ENCODE assay signal across 30 cellular contexts in genomic region chr6:132912273-132912672, GRCh38.
"Had no signal": no experiment of that assay in that cellular context is flagged by ENCODE, and none has a peak within 500 bp of the region (broad histone marks: within the 10 kb centered on the region; RNA-seq: fewer than 3 reads in every experiment).

No MANE protein-coding gene starts in this region.

- H3K36me3 ChIP-seq: esophagus muscularis mucosa, heart right ventricle, left lung, pancreas, right lobe of liver, suprapubic skin, transverse colon, upper lobe of right lung, uterus had no signal

- FAIRE-seq: colon, endothelial cell of umbilical vein, pancreas had no signal

- H3K9me3 ChIP-seq: esophagus muscularis mucosa, heart right ventricle, left lung, pancreas, right lobe of liver, suprapubic skin, transverse colon, upper lobe of right lung, uterus had no signal

- H3K4me1 ChIP-seq: heart right ventricle, left lung, pancreas, right lobe of liver, suprapubic skin, transverse colon, upper lobe of right lung, uterus had no signal

- ATAC-seq: heart right ventricle; left lung; naive thymus-derived CD8-positive, alpha-beta T cell; pancreas; right lobe of liver; stimulated activated naive CD8-positive, alpha-beta T cell treated with anti-CD3 and anti-CD28 coated beads, Interleukin-15, amount 100 ng/mL, for 72 hours; upper lobe of right lung had no signal

- DNase-seq: cerebellar nuclear complex; effector CD8-positive, alpha-beta T cell; foreskin melanocyte; glutamatergic neuron; heart right ventricle; hippocampal formation; immature natural killer cell; kidney; left lung; mesendoderm; naive thymus-derived CD8-positive, alpha-beta T cell; nephron progenitor cell; occipital lobe; pancreas; retina; right lobe of liver; stimulated activated CD4-positive, alpha-beta T cell treated with anti-CD3 and anti-CD28 coated beads, Interleukin-12 subunit alpha, Interleukin-12 subunit beta, amount 100 ng/mL, for 4 hours; stimulated activated CD4-positive, alpha-beta T cell treated with anti-CD3 and anti-CD28 coated beads, Interleukin-1b, Interleukin-23, amount 100 ng/mL, for 48 hours; stimulated activated CD4-positive, alpha-beta T cell treated with anti-CD3 and anti-CD28 coated beads, Interleukin-4, amount 100 ng/mL, for 1 hour; stimulated activated CD8-positive, alpha-beta memory T cell treated with anti-CD3 and anti-CD28 coated beads, Interleukin-4, amount 100 ng/mL, for 48 hours; stimulated activated naive CD4-positive, alpha-beta T cell; stimulated activated naive CD8-positive, alpha-beta T cell treated with anti-CD3 and anti-CD28 coated beads, Interleukin-15, amount 100 ng/mL, for 72 hours; transverse colon; upper lobe of right lung; uterus had no signal

- H3K4me3 ChIP-seq: esophagus muscularis mucosa, heart right ventricle, left lung, pancreas, right lobe of liver, smooth muscle cell, suprapubic skin, transverse colon, upper lobe of right lung, uterus had no signal

- H3K27me3 ChIP-seq: esophagus muscularis mucosa, heart right ventricle, left lung, pancreas, right lobe of liver, transverse colon, upper lobe of right lung, uterus had no signal

- H3K27ac ChIP-seq: esophagus muscularis mucosa, heart right ventricle, left lung, pancreas, right lobe of liver, suprapubic skin, transverse colon, upper lobe of right lung, uterus had no signal

- H3K4me2 ChIP-seq: smooth muscle cell had no signal
